In the genomic region with DNA sequence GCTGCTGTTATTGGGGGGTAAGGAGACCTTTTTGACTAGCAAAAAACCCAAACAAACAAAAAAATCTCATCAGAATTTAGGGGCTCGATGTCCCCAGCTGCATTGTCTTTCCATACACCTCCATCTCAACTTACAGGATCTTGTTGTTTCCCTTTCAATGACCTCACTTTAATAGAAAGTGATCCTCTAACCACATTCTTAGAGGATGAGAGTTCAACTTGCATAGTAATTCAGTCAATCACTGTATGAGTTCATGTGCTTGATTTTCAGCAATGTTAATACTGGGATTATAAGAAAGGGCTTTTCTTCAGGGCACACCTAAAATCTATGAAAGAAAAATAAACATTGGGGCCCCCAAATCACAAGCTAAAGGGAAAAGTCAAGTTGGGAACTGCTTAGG, we compare ENCODE assay signal across 17 cellular contexts.
"Had no signal": no experiment of that assay in that cellular context is flagged by ENCODE, and none has a peak within 500 bp of the region (broad histone marks: within the 10 kb centered on the region; RNA-seq: fewer than 3 reads in every experiment).

No MANE protein-coding gene starts in this region.

- FAIRE-seq: keratinocyte, TTC549 had no signal

- H3K27ac ChIP-seq: brain microvascular endothelial cell, esophagus muscularis mucosa, gastrocnemius medialis, neural progenitor cell, ovary, upper lobe of left lung had no signal

- H3K36me3 ChIP-seq: brain microvascular endothelial cell, esophagus muscularis mucosa, gastrocnemius medialis, neural progenitor cell, ovary, upper lobe of left lung had no signal

- ATAC-seq: activated CD4-positive, CD25-positive, alpha-beta regulatory T cell treated with anti-CD3 and anti-CD28 coated beads, Interleukin-2, amount 50 U/mL, for 24 hours; activated CD8-positive, alpha-beta memory T cell treated with anti-CD3 and anti-CD28 coated beads, Interleukin-2, amount 10 ng/mL, durations not matched to agents 7 days and 5 days; gastrocnemius medialis had no signal

- H3K9ac ChIP-seq: neural progenitor cell had no signal

- H3K9me3 ChIP-seq: esophagus muscularis mucosa, gastrocnemius medialis, ovary, upper lobe of left lung had no signal

- H3K4me3 ChIP-seq: esophagus muscularis mucosa, gastrocnemius medialis, neural progenitor cell, ovary, upper lobe of left lung had no signal

- H3K4me1 ChIP-seq: esophagus muscularis mucosa, gastrocnemius medialis, neural progenitor cell, upper lobe of left lung had no signal

- DNase-seq: activated CD8-positive, alpha-beta memory T cell treated with anti-CD3 and anti-CD28 coated beads, Interleukin-2, amount 10 ng/mL, durations not matched to agents 7 days and 5 days; activated effector memory CD4-positive, alpha-beta T cell treated with Interleukin-2 at 50 U/mL for 16 hours; activated T-cell treated with anti-CD3 and anti-CD28 coated beads, Interleukin-2, amount 50 U/mL, for 24 hours; amniotic stem cell; brain microvascular endothelial cell; cerebellar nuclear complex; gastrocnemius medialis; ovary; stimulated activated CD4-positive, alpha-beta T cell treated with anti-CD3 and anti-CD28 coated beads, Interleukin-2, amount 100 ng/mL, for 48 hours; stimulated activated naive CD4-positive, alpha-beta T cell treated with Interleukin-2 at 50 U/mL for 16 hours; T-helper 2 cell; upper lobe of left lung had no signal

- H3K27me3 ChIP-seq: brain microvascular endothelial cell, esophagus muscularis mucosa, gastrocnemius medialis, neural progenitor cell, ovary, upper lobe of left lung had no signal
